Comparison of ENCODE assay signal across 8 cellular contexts in the genomic region with DNA sequence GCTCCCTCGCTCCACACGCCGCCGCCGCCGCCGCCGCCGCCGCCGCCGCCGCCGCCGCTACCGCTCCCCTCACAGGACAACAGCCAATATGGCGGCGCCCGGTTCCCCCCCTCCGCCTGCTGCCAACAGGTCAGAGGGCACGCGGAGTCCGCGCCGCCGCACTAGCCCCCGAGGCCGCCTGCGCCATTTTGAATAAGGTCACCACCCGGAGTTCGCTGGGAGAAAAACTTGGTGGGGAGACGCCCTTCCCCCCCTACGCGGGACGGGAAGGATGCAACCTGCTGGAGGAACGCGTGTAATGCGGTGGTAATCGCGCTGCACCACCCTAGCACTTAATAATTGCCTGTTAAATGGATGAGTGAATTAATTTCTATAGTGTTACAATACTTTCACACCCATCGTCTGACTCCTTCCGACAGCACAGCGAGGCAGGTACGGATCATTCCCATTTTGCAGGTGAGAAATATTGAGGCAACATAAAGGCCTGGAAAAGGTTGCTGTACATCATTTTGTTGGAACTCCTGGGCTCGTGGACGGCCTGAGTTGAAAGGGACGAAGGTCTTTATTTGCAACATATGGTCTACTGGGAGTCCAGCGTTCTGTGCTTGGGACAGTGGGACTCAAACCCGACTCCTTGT. TPM values are rescaled to one million over a fixed set of nuclear protein-coding genes. Genes with fewer than 3 reads are reported as not detected.
DNase-seq lines count a peak whose midpoint lies in the region; ATAC-seq and TF ChIP-seq lines count a peak whose summit lies in the region.

A gene (minus strand): TSS at position 90 of the 638 bp plus-strand sequence. CDS start 105 bp downstream, outside the sequence.

- H3K27ac ChIP-seq in coronary artery = peak within 1 kb of the TSS; percentile 59 to 92

- no peaks in the 10 kb centered on the region for H3K9me3 ChIP-seq in BE2C

- POLR2A ChIA-PET in activated CD4-positive, alpha-beta T cell treated with anti-CD3 and anti-CD28 coated beads, Interleukin-2, amount 10 ng/mL, durations not matched to agents 7 days and 5 days (lab: Charles Lee) = no interaction called here

- peaks cover 50% of the 10 kb centered on the region for H3K4me1 Mint-ChIP-seq in activated CD4-positive, alpha-beta T cell treated with anti-CD3 and anti-CD28 coated beads, Interleukin-2, amount 10 ng/mL, durations not matched to agents 7 days and 5 days

- peak; percentile 42 for TF ChIP-seq CTCF in BE2C (IDR thresholded peaks at IDR 0.05; ENCODE audit: low read depth, low read length)
- TF ChIP-seq CTCF in coronary artery (IDR thresholded peaks at IDR 0.05) = no peak

- CTCF ChIA-PET in activated CD4-positive, alpha-beta T cell treated with anti-CD3 and anti-CD28 coated beads, Interleukin-2, amount 10 ng/mL, durations not matched to agents 7 days and 5 days (lab: Charles Lee) = no interaction called here

- H3K4me1 ChIP-seq in BE2C = no peaks in the 10 kb centered on the region

- peaks cover 4% of the 10 kb centered on the region for H3K36me3 ChIP-seq in BE2C

- H3K36me3 Mint-ChIP-seq in activated CD4-positive, alpha-beta T cell treated with anti-CD3 and anti-CD28 coated beads, Interleukin-2, amount 10 ng/mL, durations not matched to agents 7 days and 5 days (ENCODE audit: low read depth) = peaks cover 24% of the 10 kb centered on the region

- peak; percentile 85 for ATAC-seq in HG03439 (IDR thresholded peaks at IDR 0.05; ENCODE audit: unreplicated experiment)
- peak; percentile 88 for ATAC-seq in left lobe of liver

- H3K27me3 ChIP-seq in BE2C = no peaks in the 10 kb centered on the region

- peak; percentile 97 for DNase-seq in BE2C
- DNase-seq in GM19238 (ENCODE audit: insufficient read length, low spot score) = peak; percentile 99
- peak; percentile 76 to 90 for DNase-seq in NCI-H526 (lab: John Stamatoyannopoulos, UW)
- peak; percentile 96 for DNase-seq in activated CD4-positive, alpha-beta T cell treated with anti-CD3 and anti-CD28 coated beads, Interleukin-2, amount 10 ng/mL, durations not matched to agents 7 days and 5 days
- DNase-seq in coronary artery (ENCODE audit: low spot score) = peak; percentile 97
- DNase-seq in left lobe of liver (ENCODE audit: low spot score) = peak; percentile 94
- DNase-seq in stimulated activated CD4-positive, alpha-beta T cell treated with anti-CD3 and anti-CD28 coated beads, Interleukin-2, amount 100 ng/mL, for 24 hours = peak; percentile 96 to 97

- peak within 1 kb of the TSS; percentile 83 for H3K27ac Mint-ChIP-seq in activated CD4-positive, alpha-beta T cell treated with anti-CD3 and anti-CD28 coated beads, Interleukin-2, amount 10 ng/mL, durations not matched to agents 7 days and 5 days

- H3K27me3 Mint-ChIP-seq in activated CD4-positive, alpha-beta T cell treated with anti-CD3 and anti-CD28 coated beads, Interleukin-2, amount 10 ng/mL, durations not matched to agents 7 days and 5 days = no peaks in the 10 kb centered on the region

- peak within 1 kb of the TSS; percentile 84 for H3K4me3 Mint-ChIP-seq in activated CD4-positive, alpha-beta T cell treated with anti-CD3 and anti-CD28 coated beads, Interleukin-2, amount 10 ng/mL, durations not matched to agents 7 days and 5 days

- H3K4me3 ChIP-seq in BE2C (ENCODE audit: low read depth, low read length) = peak within 1 kb of the TSS; percentile 85
- H3K4me3 ChIP-seq in coronary artery = peak within 1 kb of the TSS; percentile 99

- H3K9me3 Mint-ChIP-seq in activated CD4-positive, alpha-beta T cell treated with anti-CD3 and anti-CD28 coated beads, Interleukin-2, amount 10 ng/mL, durations not matched to agents 7 days and 5 days = no peaks in the 10 kb centered on the region

RNA-seq across cellular contexts. Expression of the gene that starts here (rescaled TPM):
- 261 TPM for polyA plus RNA-seq in BE2C (2012; ENCODE audit: insufficient read depth, insufficient read length, low read depth)
- total RNA-seq in activated CD4-positive, alpha-beta T cell treated with anti-CD3 and anti-CD28 coated beads, Interleukin-2, amount 10 ng/mL, durations not matched to agents 7 days and 5 days = 100 to 1,000 TPM; 102 to 120 TPM
- total RNA-seq in left lobe of liver = 69.0 TPM

Comparison
In these comparisons a context has a peak if more than half of its experiments do, and no peak if none do; other contexts are left out.
1. Peak in every context shown above with its lines: DNase-seq, ATAC-seq, H3K4me3 ChIP-seq and H3K27ac ChIP-seq.